11 cellular contexts compared by ENCODE assay signal in the genomic region with DNA sequence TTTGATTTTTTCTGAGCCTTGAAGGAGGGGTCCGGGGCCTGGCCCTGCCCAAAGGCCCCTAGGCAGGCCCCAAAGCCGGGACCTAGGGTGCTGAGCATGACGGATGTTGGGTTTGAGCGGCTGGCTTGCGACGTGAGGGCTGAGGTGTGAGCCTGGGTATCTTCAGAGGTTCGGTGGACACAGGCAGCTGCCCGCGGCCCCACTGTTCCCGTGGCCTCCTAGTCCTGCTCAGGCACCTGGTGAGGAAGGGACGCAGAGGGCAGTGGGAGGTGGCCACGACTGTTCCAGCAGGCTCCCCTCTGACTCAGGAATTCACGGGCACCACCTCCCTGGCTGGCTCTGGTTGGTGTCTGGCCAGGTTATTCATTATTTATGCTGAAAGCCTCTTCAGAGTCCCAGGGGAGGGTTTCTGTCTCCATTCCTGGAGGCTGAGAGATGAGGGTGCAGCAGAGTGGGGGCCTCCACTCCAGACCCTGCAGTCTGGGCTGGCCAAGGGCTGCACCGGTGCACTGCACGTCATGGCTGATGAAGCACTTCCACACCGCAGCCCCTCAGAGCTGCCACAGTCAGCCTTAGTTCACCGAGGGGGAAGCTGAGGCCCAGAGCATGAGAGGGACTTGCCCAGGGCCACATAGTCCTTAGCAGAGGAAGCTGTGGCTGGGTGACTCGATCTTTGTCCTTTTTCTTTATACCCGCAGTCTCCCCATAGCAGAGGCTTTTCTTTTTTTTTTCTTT. TPM values are rescaled to one million over a fixed set of nuclear protein-coding genes. Genes with fewer than 3 reads are reported as not detected.
DNase-seq lines count a peak whose midpoint lies in the region; ATAC-seq, FAIRE-seq and TF ChIP-seq lines count a peak whose summit lies in the region.
"Had no signal": no experiment of that assay in that cellular context is flagged by ENCODE, and none has a peak within 500 bp of the region (broad histone marks: within the 10 kb centered on the region; RNA-seq: fewer than 3 reads in every experiment).

No MANE protein-coding gene starts in this region.

- no peaks in the 10 kb centered on the region for H3K27me3 Mint-ChIP-seq in activated CD8-positive, alpha-beta T cell treated with anti-CD3 and anti-CD28 coated beads, Interleukin-2, amount 10 ng/mL, durations not matched to agents 7 days and 5 days (ENCODE audit: low read depth)

- H3K4me3 ChIP-seq in heart right ventricle = no peak overlapping the region
- peak overlapping the region in 1 of 2 donors; percentile 20 for H3K4me3 ChIP-seq in left lung
- H3K4me3 ChIP-seq in upper lobe of right lung = peak overlapping the region; percentile 26
- H3K4me3 ChIP-seq: suprapubic skin had no signal

- POLR2A ChIA-PET in activated CD8-positive, alpha-beta T cell treated with anti-CD3 and anti-CD28 coated beads, Interleukin-2, amount 10 ng/mL, durations not matched to agents 7 days and 5 days (lab: Charles Lee) = no interaction called here

- peaks cover under 1% of the 10 kb centered on the region for H3K4me1 Mint-ChIP-seq in activated CD8-positive, alpha-beta T cell treated with anti-CD3 and anti-CD28 coated beads, Interleukin-2, amount 10 ng/mL, durations not matched to agents 7 days and 5 days (ENCODE audit: low read depth)

- H3K9me3 Mint-ChIP-seq in activated CD8-positive, alpha-beta T cell treated with anti-CD3 and anti-CD28 coated beads, Interleukin-2, amount 10 ng/mL, durations not matched to agents 7 days and 5 days (ENCODE audit: insufficient read depth) = no peaks in the 10 kb centered on the region
- H3K9me3 Mint-ChIP-seq: nephron progenitor cell had no signal

- no peak for TF ChIP-seq POLR2A in GM12891 (IDR thresholded peaks at IDR 0.05; ENCODE audit: low read depth, low read length)

- H3K27ac ChIP-seq in heart right ventricle (no peak overlapping the region), left lung (peak overlapping the region; percentile 48 to 67), upper lobe of right lung (peak overlapping the region; percentile 55)
- H3K27ac ChIP-seq: suprapubic skin had no signal

- CTCF ChIA-PET in activated CD8-positive, alpha-beta T cell treated with anti-CD3 and anti-CD28 coated beads, Interleukin-2, amount 10 ng/mL, durations not matched to agents 7 days and 5 days (lab: Charles Lee) = no interaction called here

- intact Hi-C loops in Right ventricle myocardium superior (cut with DNase I) = no loop called here
- intact Hi-C loops in heart right ventricle (cut with DNase I) = no loop called here
- intact Hi-C loops in left lung (cut with DNase I) = no loop called here
- intact Hi-C loops in upper lobe of right lung (cut with DNase I) = no loop called here

- no peak overlapping the region for H3K4me3 Mint-ChIP-seq in activated CD8-positive, alpha-beta T cell treated with anti-CD3 and anti-CD28 coated beads, Interleukin-2, amount 10 ng/mL, durations not matched to agents 7 days and 5 days
- H3K4me3 Mint-ChIP-seq: nephron progenitor cell had no signal

- H3K4me1 ChIP-seq in heart right ventricle (no peaks in the 10 kb centered on the region), left lung (no peaks in the 10 kb centered on the region), upper lobe of right lung (no peaks in the 10 kb centered on the region)
- H3K4me1 ChIP-seq: suprapubic skin had no signal

- WGBS in heart right ventricle, 2 donors = 94 to 96% methylated on average over 19 of the region's 19 CpGs

- FAIRE-seq in GM12891 (lab: Jason Lieb, UNC) = no peak

- no peak overlapping the region for H3K27ac Mint-ChIP-seq in activated CD8-positive, alpha-beta T cell treated with anti-CD3 and anti-CD28 coated beads, Interleukin-2, amount 10 ng/mL, durations not matched to agents 7 days and 5 days

- peak; percentile 21 for DNase-seq in Right ventricle myocardium superior
- no peak for DNase-seq in heart right ventricle
- no peak for DNase-seq in activated CD8-positive, alpha-beta T cell treated with anti-CD3 and anti-CD28 coated beads, Interleukin-2, amount 10 ng/mL, durations not matched to agents 7 days and 5 days
- DNase-seq in left lung = peak; percentile 74 to 85
- peak; percentile 83 for DNase-seq in upper lobe of right lung
- DNase-seq in GM12891 (ENCODE audit: insufficient read length, low spot score) = no peak
- DNase-seq: NCI-H748 treated with DMSO at 0.1 percent for 48 hours had no signal

- no peaks in the 10 kb centered on the region for H3K36me3 Mint-ChIP-seq in activated CD8-positive, alpha-beta T cell treated with anti-CD3 and anti-CD28 coated beads, Interleukin-2, amount 10 ng/mL, durations not matched to agents 7 days and 5 days (ENCODE audit: low read depth)

- H3K9me3 ChIP-seq in heart right ventricle (no peaks in the 10 kb centered on the region), left lung (no peaks in the 10 kb centered on the region), upper lobe of right lung (no peaks in the 10 kb centered on the region)
- H3K9me3 ChIP-seq: suprapubic skin had no signal

- H3K27me3 ChIP-seq in heart right ventricle (no peaks in the 10 kb centered on the region), left lung (no peaks in the 10 kb centered on the region), upper lobe of right lung (no peaks in the 10 kb centered on the region)
- H3K27me3 ChIP-seq: suprapubic skin had no signal

- ATAC-seq in Right ventricle myocardium superior (ENCODE audit: poor library complexity) (no peak), heart right ventricle (no peak), left lung (peak; percentile 92), upper lobe of right lung (peak; percentile 78), GM21390 (IDR thresholded peaks at IDR 0.05; ENCODE audit: unreplicated experiment) (no peak), HG03045 (IDR thresholded peaks at IDR 0.05; ENCODE audit: unreplicated experiment) (no peak)
- ATAC-seq in activated CD8-positive, alpha-beta T cell treated with anti-CD3 and anti-CD28 coated beads, Interleukin-2, amount 10 ng/mL, durations not matched to agents 7 days and 5 days = peak; percentile 13

- H3K36me3 ChIP-seq in heart right ventricle = peaks cover 0 to 3% (median 0%) of the 10 kb centered on the region in 9 donors
- H3K36me3 ChIP-seq in left lung = peaks cover 0 to 7% of the 10 kb centered on the region in 2 donors
- no peaks in the 10 kb centered on the region for H3K36me3 ChIP-seq in upper lobe of right lung
- H3K36me3 ChIP-seq: suprapubic skin had no signal

- TF ChIP-seq CTCF in heart right ventricle (IDR thresholded peaks at IDR 0.05) (no peak), left lung (IDR thresholded peaks at IDR 0.05) (no peak), upper lobe of right lung (IDR thresholded peaks at IDR 0.05) (no peak)

TF ChIP-seq in GM12891, 5 proteins besides CTCF, POLR2A, EP300 and RAD21:
- TF ChIP-seq TAF1 (IDR thresholded peaks at IDR 0.05; ENCODE audit: low read depth, low read length) = no peak
- TF ChIP-seq POU2F2 (IDR thresholded peaks at IDR 0.05; ENCODE audit: low read depth, low read length) = no peak
- no peak for TF ChIP-seq SPI1 (IDR thresholded peaks at IDR 0.05; ENCODE audit: low read depth, low read length)
- TF ChIP-seq PAX5 (IDR thresholded peaks at IDR 0.05; ENCODE audit: insufficient read depth, low read length, severe bottlenecking) = no peak
- TF ChIP-seq POLR2AphosphoS5 (IDR thresholded peaks at IDR 0.05; ENCODE audit: low read depth, low read length) = no peak

RNA-seq across cellular contexts. Expression of gene MSANTD1, which starts 2.2 kb away (rescaled TPM):
- 0.54 TPM for total RNA-seq in Right ventricle myocardium superior
- 1 to 10 TPM in 1 of 10 donors, under 1 TPM in 9; 0.25 to 1.0 (median 0.41) TPM for total RNA-seq in heart right ventricle
- polyA plus RNA-seq in heart right ventricle = 1 to 10 TPM in 1 of 2 donors, under 1 TPM in 1; 0.28 to 1.2 TPM
- 1 to 10 TPM in 1 of 2 experiments, under 1 TPM in 1; 0.83 to 1.0 TPM for total RNA-seq in activated CD8-positive, alpha-beta T cell treated with anti-CD3 and anti-CD28 coated beads, Interleukin-2, amount 10 ng/mL, durations not matched to agents 7 days and 5 days
- 1 to 10 TPM; 1.1 to 1.4 TPM for total RNA-seq in left lung
- 1.0 TPM for total RNA-seq in upper lobe of right lung
- polyA plus RNA-seq in GM12891 (2012; ENCODE audit: low read depth, missing spikeins) = 1.1 TPM

RNA-seq across cellular contexts. Expression of gene RGS12, which starts 41.7 kb away (rescaled TPM):
- 15.8 TPM for total RNA-seq in Right ventricle myocardium superior
- 10 to 100 TPM in 9 of 10 donors, 1 to 10 TPM in 1; 9.7 to 24.3 (median 13.1) TPM for total RNA-seq in heart right ventricle
- 10 to 100 TPM; 10.6 to 24.4 TPM for polyA plus RNA-seq in heart right ventricle
- total RNA-seq in activated CD8-positive, alpha-beta T cell treated with anti-CD3 and anti-CD28 coated beads, Interleukin-2, amount 10 ng/mL, durations not matched to agents 7 days and 5 days = 1 to 10 TPM; 4.7 to 8.3 TPM
- total RNA-seq in left lung = 10 to 100 TPM; 28.2 to 30.4 TPM
- 58.2 TPM for total RNA-seq in upper lobe of right lung
- polyA plus RNA-seq in GM12891 (2012; ENCODE audit: low read depth, missing spikeins) = 3.9 TPM

Comparison
In these comparisons a context has a peak if more than half of its experiments do, and no peak if none do; other contexts are left out.
1. DNase-seq: peak in Right ventricle myocardium superior (single experiment), left lung (2 of 2) and upper lobe of right lung (single experiment); none in heart right ventricle (0 of 2), activated CD8-positive, alpha-beta T cell treated with anti-CD3 and anti-CD28 coated beads, Interleukin-2, amount 10 ng/mL, durations not matched to agents 7 days and 5 days (single experiment) and GM12891 (single experiment).
2. ATAC-seq: peak in activated CD8-positive, alpha-beta T cell treated with anti-CD3 and anti-CD28 coated beads, Interleukin-2, amount 10 ng/mL, durations not matched to agents 7 days and 5 days (single experiment), left lung (single experiment) and upper lobe of right lung (single experiment); none in Right ventricle myocardium superior (single experiment), heart right ventricle (0 of 8), GM21390 (single experiment) and HG03045 (single experiment).
3. H3K27ac ChIP-seq: peak in left lung (2 of 2) and upper lobe of right lung (single experiment); none in heart right ventricle (0 of 10).